8 cellular contexts compared by ENCODE assay signal in genomic region chr2:181953773-181954537, GRCh38.
DNase-seq lines count a peak whose midpoint lies in the region; ATAC-seq and TF ChIP-seq lines count a peak whose summit lies in the region.

No MANE protein-coding gene starts in this region.

- H3K27me3 Mint-ChIP-seq in T-helper 2 cell treated with Interferon-gamma antibody and Interleukin-4, amounts not matched to agents 5 μg/mL and 100 μg/mL, for 36 hours (ENCODE audit: low read depth), result peaks cover 14% of the 10 kb centered on the region

- in situ Hi-C loops in astrocyte of the spinal cord (cut with HindIII; ENCODE audit: low sequenced_read_pairs), result no loop called here

- H3K27ac Mint-ChIP-seq in T-helper 2 cell treated with Interferon-gamma antibody and Interleukin-4, amounts not matched to agents 5 μg/mL and 100 μg/mL, for 36 hours, result no peak overlapping the region

- DNase-seq in AG09319 (ENCODE audit: extremely low read depth, low read depth) (peak; percentile 46), astrocyte of the spinal cord (ENCODE audit: low read depth, low spot score) (peak; percentile 74), NCI-H1694 treated with DMSO at 0.1 percent for 48 hours (lab: John Stamatoyannopoulos, UW) (no peak)
- peak; percentile 46 for DNase-seq in T-helper 2 cell treated with Interferon-gamma antibody and Interleukin-4, amounts not matched to agents 5 μg/mL and 100 μg/mL, for 36 hours (ENCODE audit: low spot score)
- peak; percentile 71 for DNase-seq in stimulated activated CD4-positive, alpha-beta T cell treated with anti-CD3 and anti-CD28 coated beads, Interleukin-15, amount 100 ng/mL, for 24 hours

- ATAC-seq in GM19043 (IDR thresholded peaks at IDR 0.05; ENCODE audit: low read depth, unreplicated experiment) (peak; percentile 78), HG03571 (IDR thresholded peaks at IDR 0.05; ENCODE audit: unreplicated experiment) (peak; percentile 70)

- no peaks in the 10 kb centered on the region for H3K9me3 ChIP-seq in iPS-20b (ENCODE audit: insufficient read depth, low read depth, low read length)

- TF ChIP-seq CTCF in AG09319 (IDR thresholded peaks at IDR 0.05; ENCODE audit: low read depth, low read length), result peak; percentile 57
- TF ChIP-seq CTCF in astrocyte of the spinal cord (IDR thresholded peaks at IDR 0.05; ENCODE audit: low read depth, low read length), result peak; percentile 72

- H3K9ac ChIP-seq in iPS-20b (ENCODE audit: low read depth, low read length), result peak overlapping the region; percentile 46; the same call in 1 of the 2 replicates

- no peaks in the 10 kb centered on the region for H3K9me3 Mint-ChIP-seq in T-helper 2 cell treated with Interferon-gamma antibody and Interleukin-4, amounts not matched to agents 5 μg/mL and 100 μg/mL, for 36 hours

- H3K27ac ChIP-seq in iPS-20b (ENCODE audit: low read length), result no peak overlapping the region

- peaks cover 27% of the 10 kb centered on the region for H3K4me1 Mint-ChIP-seq in T-helper 2 cell treated with Interferon-gamma antibody and Interleukin-4, amounts not matched to agents 5 μg/mL and 100 μg/mL, for 36 hours (ENCODE audit: low read depth)

- H3K4me3 ChIP-seq in astrocyte of the spinal cord (ENCODE audit: low read depth, low read length), result peak overlapping the region; percentile 39
- H3K4me3 ChIP-seq in iPS-20b (ENCODE audit: low read length), result peak overlapping the region; percentile 69

- H3K27me3 ChIP-seq in iPS-20b (ENCODE audit: insufficient read depth, low read length), result no peaks in the 10 kb centered on the region

- H3K36me3 ChIP-seq in iPS-20b (ENCODE audit: insufficient read depth, low read depth, low read length), result no peaks in the 10 kb centered on the region

- H3K36me3 Mint-ChIP-seq in T-helper 2 cell treated with Interferon-gamma antibody and Interleukin-4, amounts not matched to agents 5 μg/mL and 100 μg/mL, for 36 hours (ENCODE audit: low read depth), result no peaks in the 10 kb centered on the region

- peak overlapping the region; percentile 73 for H3K4me3 Mint-ChIP-seq in T-helper 2 cell treated with Interferon-gamma antibody and Interleukin-4, amounts not matched to agents 5 μg/mL and 100 μg/mL, for 36 hours

- peaks cover 4% of the 10 kb centered on the region; the same call in 1 of the 2 replicates for H3K4me1 ChIP-seq in iPS-20b (ENCODE audit: insufficient read depth, low read length)
